In genomic region chr10:72331575-72332422, GRCh38 we compare ENCODE assay signal across 8 cellular contexts. TPM values are rescaled to one million over a fixed set of nuclear protein-coding genes. Genes with fewer than 3 reads are reported as not detected.
DNase-seq lines count a peak whose midpoint lies in the region; ATAC-seq and TF ChIP-seq lines count a peak whose summit lies in the region.

No MANE protein-coding gene starts in this region.

- no peak for TF ChIP-seq POLR2A in ovary (IDR thresholded peaks at IDR 0.05)

- TF ChIP-seq EP300 in ovary (IDR thresholded peaks at IDR 0.05): no peak

- DNase-seq in CD1c-positive myeloid dendritic cell (ENCODE audit: extremely low spot score): peak; percentile 88
- peak; percentile 66 for DNase-seq in MG63
- DNase-seq in SIG-M5 treated with dmso at 0.1 percent for 504 hours (lab: John Stamatoyannopoulos, UW; ENCODE audit: unreplicated experiment): peak; percentile 90
- DNase-seq in activated naive CD4-positive, alpha-beta T cell treated with anti-CD3 and anti-CD28 coated beads, Interleukin-2, amount 50 U/mL, for 16 hours: peak; percentile 83
- no peak for DNase-seq in glutamatergic neuron
- peak; percentile 74 to 82 (median 77) for DNase-seq in ovary
- DNase-seq in thoracic aorta (ENCODE audit: low spot score): peak; percentile 43

- H3K4me1 ChIP-seq in ovary (ENCODE audit: insufficient read depth) (peaks cover 53% of the 10 kb centered on the region), thoracic aorta (ENCODE audit: control insufficient read depth in 1 of 2, low read depth in 2 of 2) (peaks cover 54 to 82% of the 10 kb centered on the region in 2 donors)

- H3K9me3 Mint-ChIP-seq in glutamatergic neuron (ENCODE audit: unreplicated experiment): peaks cover 12% of the 10 kb centered on the region

- no peak for TF ChIP-seq CTCF in glutamatergic neuron (IDR thresholded peaks at IDR 0.05; ENCODE audit: partially characterized antibody, unreplicated experiment)
- peak; percentile 12 to 27 (median 16) for TF ChIP-seq CTCF in ovary (IDR thresholded peaks at IDR 0.05)
- peak; percentile 54 for TF ChIP-seq CTCF in thoracic aorta (IDR thresholded peaks at IDR 0.05)

- H3K4me3 Mint-ChIP-seq in glutamatergic neuron (ENCODE audit: unreplicated experiment): peak overlapping the region; percentile 16

- H3K4me3 ChIP-seq in MG63 (no peak overlapping the region), ovary (no peak overlapping the region), thoracic aorta (peak overlapping the region; percentile 48)

- H3K4me1 Mint-ChIP-seq in glutamatergic neuron (ENCODE audit: low read depth, unreplicated experiment): peaks cover 39% of the 10 kb centered on the region

- no peaks in the 10 kb centered on the region for H3K36me3 Mint-ChIP-seq in glutamatergic neuron (ENCODE audit: unreplicated experiment)

- H3K27ac ChIP-seq in ovary (peak overlapping the region; percentile 77 to 99), thoracic aorta (peak overlapping the region; percentile 5 to 50)

- 19 to 23% (median 22%) methylated on average over 27 of the region's 27 CpGs for WGBS in ovary, 3 donors

- intact Hi-C loops in ovary (cut with DNase I): loop anchor here in 3 of 4 donors (10.0 kb wide), 5 partner anchors 87 to 1017 kb away; partner anchors contain the start of gene SLC29A3 (in 1 of the 3)

- peaks cover 6% of the 10 kb centered on the region for H3K27me3 Mint-ChIP-seq in glutamatergic neuron (ENCODE audit: unreplicated experiment)

- H3K9me3 ChIP-seq in MG63 (no peaks in the 10 kb centered on the region), ovary (no peaks in the 10 kb centered on the region), thoracic aorta (no peaks in the 10 kb centered on the region)

- peaks cover 20% of the 10 kb centered on the region for H3K36me3 ChIP-seq in MG63
- H3K36me3 ChIP-seq in ovary: no peaks in the 10 kb centered on the region
- peaks cover 6% of the 10 kb centered on the region for H3K36me3 ChIP-seq in thoracic aorta

- ATAC-seq in GM21360 (IDR thresholded peaks at IDR 0.05; ENCODE audit: unreplicated experiment): peak; percentile 42
- ATAC-seq in thoracic aorta (ENCODE audit: insufficient number of reproducible peaks, low FRiP score, low read depth): peak; percentile 46

- H3K27me3 ChIP-seq in MG63 (no peaks in the 10 kb centered on the region), ovary (no peaks in the 10 kb centered on the region), thoracic aorta (replicated peaks; ENCODE audit: insufficient read depth) (no peaks in the 10 kb centered on the region)

- peak overlapping the region; percentile 66 for H3K27ac Mint-ChIP-seq in glutamatergic neuron (ENCODE audit: unreplicated experiment)

RNA-seq across cellular contexts. Expression of gene DNAJB12, which starts 22.9 kb away (rescaled TPM):
- 19.3 and 24.4 TPM in 2 replicates for total RNA-seq in MG63 (2014; rRNA removed; shearing (Covaris generic); ENCODE audit: low replicate concordance)
- total RNA-seq in glutamatergic neuron (ENCODE audit: unreplicated experiment): 23.0 TPM
- total RNA-seq in ovary: 10 to 100 TPM; 27.6 to 46.4 (median 33.1) TPM
- 10 to 100 TPM; 27.5 to 32.0 TPM for polyA plus RNA-seq in ovary
- total RNA-seq in thoracic aorta: 10 to 100 TPM; 33.3 to 39.5 TPM

RNA-seq across cellular contexts. Expression of gene DDIT4, which starts 58.1 kb away (rescaled TPM):
- 260 and 266 TPM in 2 replicates for total RNA-seq in MG63 (2014; rRNA removed; shearing (Covaris generic); ENCODE audit: low replicate concordance)
- total RNA-seq in glutamatergic neuron (ENCODE audit: unreplicated experiment) (153 TPM), ovary (1,000 to 10,000 TPM in 2 of 7 donors, 100 to 1,000 TPM in 5; 229 to 1,952 (median 524) TPM), thoracic aorta (100 to 1,000 TPM; 163 to 374 TPM)
- polyA plus RNA-seq in ovary: 100 to 1,000 TPM in 1 of 2 donors, 10 to 100 TPM in 1; 46.6 to 529 TPM
